ENCODE assay signal across 21 cellular contexts in genomic region chr10:70500339-70500738, GRCh38. TPM values are rescaled to one million over a fixed set of nuclear protein-coding genes. Genes with fewer than 3 reads are reported as not detected.
A peak's percentile ranks its signal among the peaks of the same experiment; 100 is the strongest.
DNase-seq lines count a peak whose midpoint lies in the region; ATAC-seq and TF ChIP-seq lines count a peak whose summit lies in the region.
"Had no signal": no experiment of that assay in that cellular context is flagged by ENCODE, and none has a peak within 500 bp of the region (broad histone marks: within the 10 kb centered on the region; RNA-seq: fewer than 3 reads in every experiment).

No MANE protein-coding gene starts in this region.

- H3K4me1 ChIP-seq in BLaER1 (peaks cover 100% of the 10 kb centered on the region), parathyroid adenoma (no peaks in the 10 kb centered on the region)
- H3K4me1 ChIP-seq: A549 had no signal

- ATAC-seq in left ventricle myocardium superior (peak; percentile 20), HG03025 (IDR thresholded peaks at IDR 0.05; ENCODE audit: low FRiP score, unreplicated experiment) (no peak)
- ATAC-seq: A549, SK-N-SH treated with all-trans-retinoic acid at 6 μM for 48 hours had no signal

- H2AFZ ChIP-seq in SU-DHL-6 (ENCODE audit: low read depth, low read length, severe bottlenecking) (no peak overlapping the region), parathyroid adenoma (no peak overlapping the region)

- H3K9me2 ChIP-seq in SU-DHL-6 (replicated peaks; ENCODE audit: insufficient read depth, low read length): no peaks in the 10 kb centered on the region

- TF ChIP-seq POLR2A in erythroblast (IDR thresholded peaks at IDR 0.05; ENCODE audit: low read length): no peak

- peak overlapping the region; percentile 87 for H3K4me2 ChIP-seq in BLaER1
- peak overlapping the region; percentile 47 for H3K4me2 ChIP-seq in SU-DHL-6 (ENCODE audit: low read depth, low read length, poor library complexity, severe bottlenecking)
- no peak overlapping the region for H3K4me2 ChIP-seq in parathyroid adenoma (ENCODE audit: low read length)
- H3K4me2 ChIP-seq: A549 had no signal

- DNase-seq in left ventricle myocardium superior (no peak), putamen (ENCODE audit: low spot score) (no peak), dermis blood vessel endothelial cell (no peak), erythroblast (lab: John Stamatoyannopoulos, UW) (no peak)
- DNase-seq: activated CD4-positive, alpha-beta T cell treated with anti-CD3 and anti-CD28 coated beads for 1 hour; DMS79 treated with DMSO at 0.1 percent for 48 hours; effector memory CD4-positive, alpha-beta T cell; NCI-H1417 treated with DMSO at 0.1 percent for 48 hours; NCI-H69; OCI-M1; stimulated activated CD4-positive, alpha-beta T cell treated with anti-CD3 and anti-CD28 coated beads, Interleukin-4, amount 100 ng/mL, for 4 hours had no signal

- H3K9ac ChIP-seq in BLaER1 (peak overlapping the region; percentile 68; the same call in 1 of the 2 replicates), SU-DHL-6 (ENCODE audit: low read length) (no peak overlapping the region), parathyroid adenoma (no peak overlapping the region)

- H3K79me2 ChIP-seq in SU-DHL-6 (ENCODE audit: insufficient read depth, low read length) (peaks cover 100% of the 10 kb centered on the region), parathyroid adenoma (no peaks in the 10 kb centered on the region)

- H3K4me3 ChIP-seq in BLaER1 (no peak overlapping the region; the same call in 1 of the 2 replicates), SU-DHL-6 (ENCODE audit: insufficient read depth, low read length, poor library complexity, severe bottlenecking) (no peak overlapping the region), parathyroid adenoma (ENCODE audit: low read depth, low read length) (no peak overlapping the region)
- H3K4me3 ChIP-seq: A549, breast epithelium, skin epidermis had no signal

- no peaks in the 10 kb centered on the region for H3K9me3 ChIP-seq in BLaER1
- no peaks in the 10 kb centered on the region for H3K9me3 ChIP-seq in SU-DHL-6 (ENCODE audit: insufficient read depth, low read length)
- H3K9me3 ChIP-seq in parathyroid adenoma (ENCODE audit: control insufficient read depth, low read length): no peaks in the 10 kb centered on the region
- H3K9me3 ChIP-seq: A549, breast epithelium had no signal

- TF ChIP-seq CTCF in SU-DHL-6 (IDR thresholded peaks at IDR 0.05; ENCODE audit: insufficient read depth, low read length, poor library complexity, severe bottlenecking) (no peak), parathyroid adenoma (IDR thresholded peaks at IDR 0.05) (no peak)

- 0 out of 2 replicates have a peak, but pooled peaks cover 6% of the 10 kb centered on the region for H3K36me3 ChIP-seq in BLaER1
- H3K36me3 ChIP-seq in SU-DHL-6 (ENCODE audit: low read length): no peaks in the 10 kb centered on the region
- no peaks in the 10 kb centered on the region for H3K36me3 ChIP-seq in parathyroid adenoma (ENCODE audit: control insufficient read depth, insufficient read depth, low read length)
- H3K36me3 ChIP-seq: breast epithelium had no signal

- peaks cover 41% of the 10 kb centered on the region for H3F3A ChIP-seq in SU-DHL-6 (ENCODE audit: insufficient read depth)

- H3K27ac ChIP-seq in BLaER1 (peak overlapping the region; percentile 85), SU-DHL-6 (ENCODE audit: low read depth, low read length) (peak overlapping the region; percentile 100), parathyroid adenoma (peak overlapping the region; percentile 43)
- H3K27ac ChIP-seq: A549 had no signal

- H4K20me1 ChIP-seq in BLaER1 (peaks cover 6% of the 10 kb centered on the region; the same call in 1 of the 2 replicates), SU-DHL-6 (ENCODE audit: low read depth, low read length) (peaks cover 6% of the 10 kb centered on the region; the same call in 1 of the 2 replicates)

- intact Hi-C loops in left ventricle myocardium superior (cut with micrococcal nuclease): no loop called here

- no peaks in the 10 kb centered on the region for H3K27me3 ChIP-seq in BLaER1
- no peaks in the 10 kb centered on the region for H3K27me3 ChIP-seq in SU-DHL-6 (ENCODE audit: low read length)
- H3K27me3 ChIP-seq in parathyroid adenoma (ENCODE audit: control insufficient read depth, insufficient read depth, low read length): no peaks in the 10 kb centered on the region
- H3K27me3 ChIP-seq: breast epithelium had no signal

RNA-seq across cellular contexts. Expression of gene PALD1, which starts 21.8 kb away (rescaled TPM):
- total RNA-seq in left ventricle myocardium superior (5.2 TPM), dermis blood vessel endothelial cell (248 and 276 TPM in 2 replicates)

RNA-seq across cellular contexts. Expression of gene NODAL, which starts 58.9 kb away (rescaled TPM):
- total RNA-seq in left ventricle myocardium superior (not detected), dermis blood vessel endothelial cell (not detected in 2 replicates)
- total RNA-seq: activated CD8-positive, alpha-beta memory T cell treated with anti-CD3 and anti-CD28 coated beads for 36 hours; breast epithelium; osteocyte had no signal

Comparison
In these comparisons a context has a peak if more than half of its experiments do, and no peak if none do; other contexts are left out.
1. H3K27ac ChIP-seq: peak in every context shown above with its lines; median percentile 100 in SU-DHL-6; 85 in BLaER1; 43 in parathyroid adenoma.
2. RNA of gene PALD1, which starts 21.8 kb away (total RNA-seq): 248 to 276 TPM in dermis blood vessel endothelial cell; 5.2 TPM in left ventricle myocardium superior (single experiment); every median in the first group is over 10 times any median in the second.